11 cellular contexts compared by ENCODE assay signal in the genomic region with DNA sequence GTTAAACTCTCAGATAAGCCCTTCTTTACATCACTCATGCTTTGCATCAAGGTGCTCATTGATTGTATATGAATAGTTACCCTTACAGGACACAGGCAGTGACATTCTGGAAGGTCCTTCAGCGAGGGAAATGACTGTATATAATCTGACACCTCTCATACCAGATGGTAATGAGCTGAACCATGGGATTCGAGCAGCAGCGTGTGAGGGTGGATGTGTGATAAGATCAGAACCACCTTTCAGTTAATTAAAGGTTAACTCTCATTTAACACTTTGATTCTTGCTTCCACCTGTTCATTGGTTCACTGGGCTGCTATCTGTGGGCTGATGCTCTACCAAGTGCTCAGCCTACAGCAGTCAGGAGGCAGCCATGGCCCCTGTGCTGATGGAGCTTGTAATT. TPM values are rescaled to one million over a fixed set of nuclear protein-coding genes. Genes with fewer than 3 reads are reported as not detected.
DNase-seq lines count a peak whose midpoint lies in the region; ATAC-seq and TF ChIP-seq lines count a peak whose summit lies in the region.
"Had no signal": no experiment of that assay in that cellular context is flagged by ENCODE, and none has a peak within 500 bp of the region (broad histone marks: within the 10 kb centered on the region; RNA-seq: fewer than 3 reads in every experiment).

No MANE protein-coding gene starts in this region.

- peak overlapping the region; percentile 26 to 62 for H3K27ac ChIP-seq in right atrium auricular region
- peak overlapping the region in 6 of 12 donors; percentile 37 to 93 (median 48) for H3K27ac ChIP-seq in heart left ventricle
- no peak overlapping the region for H3K27ac ChIP-seq in WERI-Rb-1
- H3K27ac ChIP-seq in left lung: peak overlapping the region; percentile 86 to 87
- peak overlapping the region; percentile 97 to 100 for H3K27ac ChIP-seq in aorta (ENCODE audit: low read depth in 1 of 2, low read length in 2 of 2)

- WGBS in heart left ventricle, 4 donors: 63 to 77% (median 69%) methylated on average over 3 of the region's 3 CpGs
- 44 to 50% methylated on average over 3 of the region's 3 CpGs for WGBS in aorta, 2 donors

- TF ChIP-seq CTCF in right atrium auricular region (IDR thresholded peaks at IDR 0.05) (no peak), heart left ventricle (IDR thresholded peaks at IDR 0.05) (no peak), WERI-Rb-1 (IDR thresholded peaks at IDR 0.05; ENCODE audit: low read depth, low read length) (no peak), left lung (IDR thresholded peaks at IDR 0.05) (no peak)

- ATAC-seq in heart left ventricle: no peak
- ATAC-seq in left lung: no peak
- no peak for ATAC-seq in aorta (ENCODE audit: low FRiP score)
- ATAC-seq in GM19455 (IDR thresholded peaks at IDR 0.05; ENCODE audit: unreplicated experiment): no peak
- ATAC-seq in HG02870 (IDR thresholded peaks at IDR 0.05; ENCODE audit: unreplicated experiment): no peak
- no peak for ATAC-seq in HG03108 (IDR thresholded peaks at IDR 0.05; ENCODE audit: unreplicated experiment)
- ATAC-seq: mucosa of descending colon had no signal

- H3K9me3 ChIP-seq in right atrium auricular region (no peaks in the 10 kb centered on the region), heart left ventricle (no peaks in the 10 kb centered on the region), WERI-Rb-1 (ENCODE audit: severe bottlenecking) (no peaks in the 10 kb centered on the region), left lung (no peaks in the 10 kb centered on the region), aorta (ENCODE audit: control insufficient read depth, low read length) (no peaks in the 10 kb centered on the region)
- H3K9me3 ChIP-seq: mucosa of descending colon had no signal

- H3K4me3 ChIP-seq in right atrium auricular region: no peak overlapping the region
- no peak overlapping the region for H3K4me3 ChIP-seq in heart left ventricle
- H3K4me3 ChIP-seq in WERI-Rb-1 (ENCODE audit: low read depth, low read length): no peak overlapping the region
- no peak overlapping the region for H3K4me3 ChIP-seq in left lung
- no peak overlapping the region for H3K4me3 ChIP-seq in aorta (ENCODE audit: low read length in 2 of 2)
- H3K4me3 ChIP-seq: mucosa of descending colon had no signal

- intact Hi-C loops in heart left ventricle (cut with DNase I) (no loop called here), left lung (cut with DNase I) (no loop called here), aorta (cut with DNase I) (no loop called here)

- no peak for TF ChIP-seq POLR2A in heart left ventricle (IDR thresholded peaks at IDR 0.05)

- DNase-seq in right atrium auricular region (ENCODE audit: low spot score) (no peak), heart left ventricle (no peak), WERI-Rb-1 (peak; percentile 35), left lung (no peak), aorta (no peak)
- DNase-seq: C1 segment of cervical spinal cord, mucosa of descending colon, NCI-H1436 had no signal

- peaks cover 0 to 77% of the 10 kb centered on the region in 2 donors for H3K4me1 ChIP-seq in right atrium auricular region
- peaks cover 10 to 89% (median 77%) of the 10 kb centered on the region in 12 donors for H3K4me1 ChIP-seq in heart left ventricle
- peaks cover 37 to 96% of the 10 kb centered on the region in 2 donors for H3K4me1 ChIP-seq in left lung
- peaks cover 8 to 10% of the 10 kb centered on the region in 2 donors for H3K4me1 ChIP-seq in aorta (ENCODE audit: control insufficient read depth in 1 of 2, insufficient read depth in 2 of 2, low read length in 2 of 2)

- no peaks in the 10 kb centered on the region for H3K27me3 ChIP-seq in right atrium auricular region
- H3K27me3 ChIP-seq in heart left ventricle: no peaks in the 10 kb centered on the region
- H3K27me3 ChIP-seq in WERI-Rb-1 (ENCODE audit: insufficient read depth, low read depth, severe bottlenecking): no peaks in the 10 kb centered on the region
- no peaks in the 10 kb centered on the region for H3K27me3 ChIP-seq in left lung
- no peaks in the 10 kb centered on the region for H3K27me3 ChIP-seq in aorta (ENCODE audit: control insufficient read depth in 1 of 2, insufficient read depth in 2 of 2, low read length in 1 of 2)

- H3K36me3 ChIP-seq in right atrium auricular region: no peaks in the 10 kb centered on the region
- H3K36me3 ChIP-seq in heart left ventricle: peaks cover 0 to 53% (median 37%) of the 10 kb centered on the region in 9 donors
- no peaks in the 10 kb centered on the region for H3K36me3 ChIP-seq in WERI-Rb-1
- peaks cover 7 to 70% of the 10 kb centered on the region in 2 donors for H3K36me3 ChIP-seq in left lung
- no peaks in the 10 kb centered on the region for H3K36me3 ChIP-seq in aorta (ENCODE audit: control insufficient read depth in 1 of 2, insufficient read depth in 2 of 2, low read length in 1 of 2)

RNA-seq across cellular contexts. Expression of a gene that starts 24.2 kb away (rescaled TPM):
- 10 to 100 TPM; 47.3 to 56.2 TPM for total RNA-seq in right atrium auricular region
- 10 to 100 TPM; 10.2 to 55.7 (median 20.9) TPM for total RNA-seq in heart left ventricle
- polyA plus RNA-seq in heart left ventricle: 10 to 100 TPM; 13.4 to 21.2 TPM
- 100 to 1,000 TPM; 101 to 193 TPM for total RNA-seq in left lung
- total RNA-seq in aorta: 100 to 1,000 TPM in 1 of 2 donors, 10 to 100 TPM in 1; 49.8 to 252 TPM
- 10 to 100 TPM; 11.3 to 26.9 TPM for polyA plus RNA-seq in aorta
